Comparison of ENCODE assay signal across 11 cellular contexts in genomic region chrX:115362334-115363095, GRCh38.
DNase-seq lines count a peak whose midpoint lies in the region; ATAC-seq and TF ChIP-seq lines count a peak whose summit lies in the region.
"Had no signal": no experiment of that assay in that cellular context is flagged by ENCODE, and none has a peak within 500 bp of the region (broad histone marks: within the 10 kb centered on the region; RNA-seq: fewer than 3 reads in every experiment).

No MANE protein-coding gene starts in this region.

- H3K27ac Mint-ChIP-seq in activated CD4-positive, alpha-beta T cell treated with anti-CD3 and anti-CD28 coated beads for 36 hours: no peak overlapping the region
- H3K27ac Mint-ChIP-seq: stimulated activated naive B cell treated with anti-CD40 and anti-IgM and Interleukin-4, amounts not matched to agents 10 μg/mL and 1 μg/mL and 100 μg/mL, for 72 hours; T-cell had no signal

- H3K36me3 Mint-ChIP-seq in activated CD4-positive, alpha-beta T cell treated with anti-CD3 and anti-CD28 coated beads for 36 hours (ENCODE audit: low read depth): no peaks in the 10 kb centered on the region
- H3K36me3 Mint-ChIP-seq: stimulated activated naive B cell treated with anti-CD40 and anti-IgM and Interleukin-4, amounts not matched to agents 10 μg/mL and 1 μg/mL and 100 μg/mL, for 72 hours; T-cell had no signal

- CTCF ChIA-PET in activated CD4-positive, alpha-beta T cell treated with anti-CD3 and anti-CD28 coated beads for 36 hours (lab: Charles Lee): no interaction called here

- H3K36me3 ChIP-seq in smooth muscle cell (ENCODE audit: low read depth): no peaks in the 10 kb centered on the region

- TF ChIP-seq CTCF in fibroblast of mammary gland (conservative IDR thresholded peaks at IDR 0.05; ENCODE audit: control insufficient read depth, insufficient read depth, low read depth, low read length) (no peak), smooth muscle cell (IDR thresholded peaks at IDR 0.05; ENCODE audit: borderline replicate concordance, insufficient read depth, poor library complexity, severe bottlenecking) (peak; percentile 45)

- no peaks in the 10 kb centered on the region for H3K27me3 ChIP-seq in smooth muscle cell (ENCODE audit: low read depth)

- H3K27ac ChIP-seq in smooth muscle cell (ENCODE audit: low read depth): peak overlapping the region; percentile 18

- intact Hi-C loops in activated CD4-positive, alpha-beta T cell treated with anti-CD3 and anti-CD28 coated beads for 36 hours (cut with DNase I, micrococcal nuclease): no loop called here

- H3K4me2 ChIP-seq in smooth muscle cell: peak overlapping the region; percentile 61

- H3K79me2 ChIP-seq in smooth muscle cell (ENCODE audit: low read depth): no peaks in the 10 kb centered on the region

- H3K9ac ChIP-seq in smooth muscle cell (ENCODE audit: low read depth): no peak overlapping the region

- no peaks in the 10 kb centered on the region for H3K9me3 ChIP-seq in smooth muscle cell (replicated peaks; ENCODE audit: low read depth)

- 52% methylated on average over 18 of the region's 18 CpGs for WGBS in smooth muscle cell (ENCODE audit: low lambda C conversion rate)

- no peak overlapping the region for H2AFZ ChIP-seq in smooth muscle cell (ENCODE audit: low read depth)

- H3K4me1 Mint-ChIP-seq in activated CD4-positive, alpha-beta T cell treated with anti-CD3 and anti-CD28 coated beads for 36 hours: peaks cover 4% of the 10 kb centered on the region
- H3K4me1 Mint-ChIP-seq: stimulated activated naive B cell treated with anti-CD40 and anti-IgM and Interleukin-4, amounts not matched to agents 10 μg/mL and 1 μg/mL and 100 μg/mL, for 72 hours; T-cell had no signal

- no peaks in the 10 kb centered on the region for H3K9me3 Mint-ChIP-seq in activated CD4-positive, alpha-beta T cell treated with anti-CD3 and anti-CD28 coated beads for 36 hours (ENCODE audit: low read depth)
- H3K9me3 Mint-ChIP-seq: T-cell had no signal

- peaks cover 17% of the 10 kb centered on the region for H3K4me1 ChIP-seq in smooth muscle cell (ENCODE audit: low read depth)

- peaks cover 7% of the 10 kb centered on the region for H3K27me3 Mint-ChIP-seq in activated CD4-positive, alpha-beta T cell treated with anti-CD3 and anti-CD28 coated beads for 36 hours

- peak; percentile 4 for DNase-seq in activated CD4-positive, alpha-beta T cell treated with anti-CD3 and anti-CD28 coated beads for 36 hours
- DNase-seq in activated CD4-positive, alpha-beta T cell treated with anti-CD3 and anti-CD28 coated beads, Interleukin-2, amount 50 U/mL, for 4 hours: no peak
- DNase-seq in NCI-H524 treated with DMSO at 0.1 percent for 48 hours (lab: John Stamatoyannopoulos, UW): peak; percentile 36
- DNase-seq in fibroblast of mammary gland (ENCODE audit: low read depth): peak; percentile 26
- DNase-seq in smooth muscle cell (lab: John Stamatoyannopoulos, UW; ENCODE audit: unreplicated experiment): no peak
- DNase-seq in hepatic stellate cell (ENCODE audit: low spot score): no peak
- DNase-seq in activated CD4-positive, alpha-beta T cell treated with anti-CD3 and anti-CD28 coated beads, Interleukin-2, amount 50 U/mL, for 48 hours: no peak
- DNase-seq: cortex of kidney; stimulated activated naive B cell treated with anti-CD40 and anti-IgM and Interleukin-4, amounts not matched to agents 10 μg/mL and 1 μg/mL and 100 μg/mL, for 72 hours had no signal

- POLR2A ChIA-PET in activated CD4-positive, alpha-beta T cell treated with anti-CD3 and anti-CD28 coated beads for 36 hours (lab: Charles Lee): no interaction called here

- H3F3A ChIP-seq in smooth muscle cell (ENCODE audit: low read depth): peaks cover 12% of the 10 kb centered on the region

- H3K4me3 ChIP-seq in fibroblast of mammary gland (ENCODE audit: control insufficient read depth, low read depth, low read length) (no peak overlapping the region), smooth muscle cell (no peak overlapping the region)

- H4K20me1 ChIP-seq in smooth muscle cell (ENCODE audit: low read depth): no peaks in the 10 kb centered on the region

- H3K4me3 Mint-ChIP-seq in activated CD4-positive, alpha-beta T cell treated with anti-CD3 and anti-CD28 coated beads for 36 hours: no peak overlapping the region
- H3K4me3 Mint-ChIP-seq: stimulated activated naive B cell treated with anti-CD40 and anti-IgM and Interleukin-4, amounts not matched to agents 10 μg/mL and 1 μg/mL and 100 μg/mL, for 72 hours; T-cell had no signal

- ATAC-seq in activated CD4-positive, alpha-beta T cell treated with anti-CD3 and anti-CD28 coated beads for 36 hours: no peak
- no peak for ATAC-seq in HG02678 (IDR thresholded peaks at IDR 0.05; ENCODE audit: unreplicated experiment)
- ATAC-seq: stimulated activated naive B cell treated with anti-CD40 and anti-IgM and Interleukin-4, amounts not matched to agents 10 μg/mL and 1 μg/mL and 100 μg/mL, for 72 hours; T-cell had no signal

Comparison
In these comparisons a context has a peak if more than half of its experiments do, and no peak if none do; other contexts are left out.
1. DNase-seq: peak in activated CD4-positive, alpha-beta T cell treated with anti-CD3 and anti-CD28 coated beads for 36 hours (single experiment), NCI-H524 treated with DMSO at 0.1 percent for 48 hours (single experiment) and fibroblast of mammary gland (single experiment); none in activated CD4-positive, alpha-beta T cell treated with anti-CD3 and anti-CD28 coated beads, Interleukin-2, amount 50 U/mL, for 4 hours (0 of 2), smooth muscle cell (single experiment), hepatic stellate cell (single experiment) and activated CD4-positive, alpha-beta T cell treated with anti-CD3 and anti-CD28 coated beads, Interleukin-2, amount 50 U/mL, for 48 hours (0 of 2).